1 cellular context compared by ENCODE assay signal in the genomic region with DNA sequence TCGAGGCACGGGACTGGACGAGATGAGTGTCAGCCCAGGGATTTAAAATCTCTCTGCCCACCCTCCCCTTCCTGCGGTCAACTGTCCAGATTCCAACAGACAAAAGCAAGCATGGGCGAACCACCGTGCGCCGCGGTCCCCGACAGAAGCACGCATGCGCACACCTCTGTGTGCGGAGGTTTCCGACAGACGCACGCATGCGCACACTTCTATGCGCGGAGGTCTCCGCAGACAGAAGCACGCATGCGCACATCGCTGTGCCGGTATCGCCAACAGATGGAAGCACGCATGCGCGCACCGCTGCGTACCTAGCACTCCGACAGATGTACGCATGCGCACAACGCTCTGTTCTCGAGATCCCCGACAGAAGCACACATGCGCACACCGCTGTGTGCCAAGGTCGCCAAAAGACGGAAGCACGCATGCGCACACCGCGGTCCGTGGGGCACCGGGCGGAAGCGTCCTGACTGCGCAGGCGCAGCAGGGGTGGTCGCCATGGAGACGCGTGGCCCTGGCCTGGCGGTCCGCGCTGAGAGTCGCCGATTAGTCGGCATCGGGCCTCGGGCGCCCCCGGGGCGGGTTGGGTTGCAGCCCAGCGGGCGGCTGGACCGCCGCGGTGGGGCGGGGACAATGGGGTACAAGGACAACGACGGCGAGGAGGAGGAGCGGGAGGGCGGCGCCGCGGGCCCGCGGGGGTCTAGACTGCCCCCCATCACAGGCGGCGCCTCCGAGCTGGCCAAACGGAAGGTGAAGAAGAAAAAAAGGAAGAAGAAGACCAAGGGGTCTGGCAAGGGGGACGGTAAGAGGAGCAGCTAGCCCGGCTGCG.
A peak's percentile ranks its signal among the peaks of the same experiment; 100 is the strongest.
TF ChIP-seq lines count a peak whose summit lies in the region.

No MANE protein-coding gene starts in this region.

TF ChIP-seq in HepG2, 621 proteins besides CTCF, POLR2A, EP300 and RAD21 (continued from another document and continues in another):
- no peak for TF ChIP-seq BCLAF1 (IDR thresholded peaks at IDR 0.05)
- TF ChIP-seq, protein P1, sequence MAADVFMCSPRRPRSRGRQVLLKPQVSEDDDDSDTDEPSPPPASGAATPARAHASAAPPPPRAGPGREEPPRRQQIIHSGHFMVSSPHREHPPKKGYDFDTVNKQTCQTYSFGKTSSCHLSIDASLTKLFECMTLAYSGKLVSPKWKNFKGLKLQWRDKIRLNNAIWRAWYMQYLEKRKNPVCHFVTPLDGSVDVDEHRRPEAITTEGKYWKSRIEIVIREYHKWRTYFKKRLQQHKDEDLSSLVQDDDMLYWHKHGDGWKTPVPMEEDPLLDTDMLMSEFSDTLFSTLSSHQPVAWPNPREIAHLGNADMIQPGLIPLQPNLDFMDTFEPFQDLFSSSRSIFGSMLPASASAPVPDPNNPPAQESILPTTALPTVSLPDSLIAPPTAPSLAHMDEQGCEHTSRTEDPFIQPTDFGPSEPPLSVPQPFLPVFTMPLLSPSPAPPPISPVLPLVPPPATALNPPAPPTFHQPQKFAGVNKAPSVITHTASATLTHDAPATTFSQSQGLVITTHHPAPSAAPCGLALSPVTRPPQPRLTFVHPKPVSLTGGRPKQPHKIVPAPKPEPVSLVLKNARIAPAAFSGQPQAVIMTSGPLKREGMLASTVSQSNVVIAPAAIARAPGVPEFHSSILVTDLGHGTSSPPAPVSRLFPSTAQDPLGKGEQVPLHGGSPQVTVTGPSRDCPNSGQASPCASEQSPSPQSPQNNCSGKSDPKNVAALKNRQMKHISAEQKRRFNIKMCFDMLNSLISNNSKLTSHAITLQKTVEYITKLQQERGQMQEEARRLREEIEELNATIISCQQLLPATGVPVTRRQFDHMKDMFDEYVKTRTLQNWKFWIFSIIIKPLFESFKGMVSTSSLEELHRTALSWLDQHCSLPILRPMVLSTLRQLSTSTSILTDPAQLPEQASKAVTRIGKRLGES (CRISPR knock-in tag; IDR thresholded peaks at IDR 0.05; ENCODE audit: borderline replicate concordance), result no peak
- TF ChIP-seq ZNF691 (CRISPR knock-in tag; IDR thresholded peaks at IDR 0.05; ENCODE audit: borderline replicate concordance, low read depth), result no peak
- no peak for TF ChIP-seq ZC3H4 (CRISPR knock-in tag; IDR thresholded peaks at IDR 0.05; ENCODE audit: borderline replicate concordance)
- no peak for TF ChIP-seq ZNF34 (CRISPR knock-in tag; IDR thresholded peaks at IDR 0.05; ENCODE audit: borderline replicate concordance)
- no peak for TF ChIP-seq NFATC3 (CRISPR knock-in tag; IDR thresholded peaks at IDR 0.05)
- TF ChIP-seq, protein P2, sequence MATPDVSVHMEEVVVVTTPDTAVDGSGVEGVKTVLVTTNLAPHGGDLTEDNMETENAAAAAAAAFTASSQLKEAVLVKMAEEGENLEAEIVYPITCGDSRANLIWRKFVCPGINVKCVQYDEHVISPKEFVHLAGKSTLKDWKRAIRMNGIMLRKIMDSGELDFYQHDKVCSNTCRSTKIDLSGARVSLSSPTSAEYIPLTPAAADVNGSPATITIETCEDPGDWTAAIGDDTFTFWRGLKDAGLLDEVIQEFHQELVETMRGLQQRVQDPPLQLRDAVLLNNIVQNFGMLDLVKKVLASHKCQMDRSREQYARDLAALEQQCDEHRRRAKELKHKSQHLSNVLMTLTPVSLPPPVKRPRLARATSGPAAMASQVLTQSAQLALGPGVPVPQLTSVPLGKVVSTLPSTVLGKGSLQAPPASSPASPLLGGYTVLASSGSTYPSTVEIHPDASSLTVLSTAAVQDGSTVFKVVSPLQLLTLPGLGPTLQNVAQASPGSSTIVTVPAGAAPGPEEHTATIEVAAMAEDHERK (CRISPR knock-in tag; IDR thresholded peaks at IDR 0.05; ENCODE audit: low read depth), result no peak
- no peak for TF ChIP-seq SKIL (CRISPR knock-in tag; IDR thresholded peaks at IDR 0.05; ENCODE audit: borderline replicate concordance)
- TF ChIP-seq, protein P3, sequence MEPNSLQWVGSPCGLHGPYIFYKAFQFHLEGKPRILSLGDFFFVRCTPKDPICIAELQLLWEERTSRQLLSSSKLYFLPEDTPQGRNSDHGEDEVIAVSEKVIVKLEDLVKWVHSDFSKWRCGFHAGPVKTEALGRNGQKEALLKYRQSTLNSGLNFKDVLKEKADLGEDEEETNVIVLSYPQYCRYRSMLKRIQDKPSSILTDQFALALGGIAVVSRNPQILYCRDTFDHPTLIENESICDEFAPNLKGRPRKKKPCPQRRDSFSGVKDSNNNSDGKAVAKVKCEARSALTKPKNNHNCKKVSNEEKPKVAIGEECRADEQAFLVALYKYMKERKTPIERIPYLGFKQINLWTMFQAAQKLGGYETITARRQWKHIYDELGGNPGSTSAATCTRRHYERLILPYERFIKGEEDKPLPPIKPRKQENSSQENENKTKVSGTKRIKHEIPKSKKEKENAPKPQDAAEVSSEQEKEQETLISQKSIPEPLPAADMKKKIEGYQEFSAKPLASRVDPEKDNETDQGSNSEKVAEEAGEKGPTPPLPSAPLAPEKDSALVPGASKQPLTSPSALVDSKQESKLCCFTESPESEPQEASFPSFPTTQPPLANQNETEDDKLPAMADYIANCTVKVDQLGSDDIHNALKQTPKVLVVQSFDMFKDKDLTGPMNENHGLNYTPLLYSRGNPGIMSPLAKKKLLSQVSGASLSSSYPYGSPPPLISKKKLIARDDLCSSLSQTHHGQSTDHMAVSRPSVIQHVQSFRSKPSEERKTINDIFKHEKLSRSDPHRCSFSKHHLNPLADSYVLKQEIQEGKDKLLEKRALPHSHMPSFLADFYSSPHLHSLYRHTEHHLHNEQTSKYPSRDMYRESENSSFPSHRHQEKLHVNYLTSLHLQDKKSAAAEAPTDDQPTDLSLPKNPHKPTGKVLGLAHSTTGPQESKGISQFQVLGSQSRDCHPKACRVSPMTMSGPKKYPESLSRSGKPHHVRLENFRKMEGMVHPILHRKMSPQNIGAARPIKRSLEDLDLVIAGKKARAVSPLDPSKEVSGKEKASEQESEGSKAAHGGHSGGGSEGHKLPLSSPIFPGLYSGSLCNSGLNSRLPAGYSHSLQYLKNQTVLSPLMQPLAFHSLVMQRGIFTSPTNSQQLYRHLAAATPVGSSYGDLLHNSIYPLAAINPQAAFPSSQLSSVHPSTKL (CRISPR knock-in tag; IDR thresholded peaks at IDR 0.05), result no peak; the same call in 1 of the 2 replicates
- TF ChIP-seq RARA (CRISPR knock-in tag; IDR thresholded peaks at IDR 0.05), result no peak
- TF ChIP-seq SNRNP70 (IDR thresholded peaks at IDR 0.05; ENCODE audit: low read depth, low read length), result no peak
- TF ChIP-seq SRY (CRISPR knock-in tag; IDR thresholded peaks at IDR 0.05), result no peak; the same call in 1 of the 2 replicates
- TF ChIP-seq PBX2 (CRISPR knock-in tag; IDR thresholded peaks at IDR 0.05), result 0 out of 2 replicates have a peak, but pooled peaks have one; percentile 5
- no peak for TF ChIP-seq PLRG1 (conservative IDR thresholded peaks at IDR 0.05)
- TF ChIP-seq IRX3 (CRISPR knock-in tag; IDR thresholded peaks at IDR 0.05; ENCODE audit: borderline replicate concordance, low read depth), result no peak
- TF ChIP-seq KDM5B (CRISPR knock-in tag; IDR thresholded peaks at IDR 0.05; ENCODE audit: borderline replicate concordance), result no peak
- no peak for TF ChIP-seq SMAD3 (CRISPR knock-in tag; IDR thresholded peaks at IDR 0.05)
- TF ChIP-seq PAWR (CRISPR knock-in tag; IDR thresholded peaks at IDR 0.05; ENCODE audit: borderline replicate concordance), result no peak
- TF ChIP-seq ZFP1 (CRISPR knock-in tag; IDR thresholded peaks at IDR 0.05), result no peak
- TF ChIP-seq, protein P4, sequence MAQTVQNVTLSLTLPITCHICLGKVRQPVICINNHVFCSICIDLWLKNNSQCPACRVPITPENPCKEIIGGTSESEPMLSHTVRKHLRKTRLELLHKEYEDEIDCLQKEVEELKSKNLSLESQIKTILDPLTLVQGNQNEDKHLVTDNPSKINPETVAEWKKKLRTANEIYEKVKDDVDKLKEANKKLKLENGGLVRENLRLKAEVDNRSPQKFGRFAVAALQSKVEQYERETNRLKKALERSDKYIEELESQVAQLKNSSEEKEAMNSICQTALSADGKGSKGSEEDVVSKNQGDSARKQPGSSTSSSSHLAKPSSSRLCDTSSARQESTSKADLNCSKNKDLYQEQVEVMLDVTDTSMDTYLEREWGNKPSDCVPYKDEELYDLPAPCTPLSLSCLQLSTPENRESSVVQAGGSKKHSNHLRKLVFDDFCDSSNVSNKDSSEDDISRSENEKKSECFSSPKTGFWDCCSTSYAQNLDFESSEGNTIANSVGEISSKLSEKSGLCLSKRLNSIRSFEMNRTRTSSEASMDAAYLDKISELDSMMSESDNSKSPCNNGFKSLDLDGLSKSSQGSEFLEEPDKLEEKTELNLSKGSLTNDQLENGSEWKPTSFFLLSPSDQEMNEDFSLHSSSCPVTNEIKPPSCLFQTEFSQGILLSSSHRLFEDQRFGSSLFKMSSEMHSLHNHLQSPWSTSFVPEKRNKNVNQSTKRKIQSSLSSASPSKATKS (CRISPR knock-in tag; IDR thresholded peaks at IDR 0.05), result no peak
- TF ChIP-seq ZFP36 (IDR thresholded peaks at IDR 0.05; ENCODE audit: borderline replicate concordance, low read depth, low read length, partially characterized antibody), result no peak
- TF ChIP-seq NFAT5 (CRISPR knock-in tag; IDR thresholded peaks at IDR 0.05), result no peak
